ENCODE assay signal across 12 cellular contexts in genomic region chr11:126113963-126114362, GRCh38. TPM values are rescaled to one million over a fixed set of nuclear protein-coding genes. Genes with fewer than 3 reads are reported as not detected.
DNase-seq lines count a peak whose midpoint lies in the region; ATAC-seq and TF ChIP-seq lines count a peak whose summit lies in the region.
"Had no signal": no experiment of that assay in that cellular context is flagged by ENCODE, and none has a peak within 500 bp of the region (broad histone marks: within the 10 kb centered on the region; RNA-seq: fewer than 3 reads in every experiment).

No MANE protein-coding gene starts in this region.

- H3K4me3 ChIP-seq in A673 (ENCODE audit: low read depth, low read length, poor library complexity, severe bottlenecking) (no peak overlapping the region), PC-3 (ENCODE audit: low read length) (no peak overlapping the region; the same call in 1 of the 2 replicates), gastroesophageal sphincter (no peak overlapping the region), rectal smooth muscle tissue (ENCODE audit: low read length) (peak overlapping the region; percentile 32)
- H3K4me3 ChIP-seq in CD8-positive, alpha-beta T cell (ENCODE audit: low read depth, low read length) = no peak overlapping the region

- no peaks in the 10 kb centered on the region for H3K36me3 Mint-ChIP-seq in CD8-positive, alpha-beta T cell
- H3K36me3 Mint-ChIP-seq: natural killer cell had no signal

- intact Hi-C loops in A673 (cut with micrococcal nuclease; ENCODE audit: unreplicated experiment) (no loop called here), PC-3 (cut with micrococcal nuclease) (loop anchor here (1.0 to 10.0 kb wide), 4 partner anchors 22 to 189 kb away; no protein-coding TSS in a partner anchor)
- intact Hi-C loops in CD8-positive, alpha-beta T cell (cut with DNase I, micrococcal nuclease) = no loop called here

- H3K27me3 Mint-ChIP-seq in CD8-positive, alpha-beta T cell (ENCODE audit: low read depth) = no peaks in the 10 kb centered on the region
- H3K27me3 Mint-ChIP-seq: stimulated activated naive CD8-positive, alpha-beta T cell treated with anti-CD3 and anti-CD28 coated beads, Interleukin-15, Interleukin-2, amounts not matched to agents 100 ng/mL and 50 ng/mL, for 24 hours; T-helper 17 cell had no signal

- H3K4me1 Mint-ChIP-seq in CD8-positive, alpha-beta T cell (ENCODE audit: low read depth) = no peaks in the 10 kb centered on the region
- H3K4me1 Mint-ChIP-seq: natural killer cell had no signal

- no peaks in the 10 kb centered on the region for H4K20me1 ChIP-seq in PC-3 (ENCODE audit: low read length)

- H3K4me3 Mint-ChIP-seq in CD8-positive, alpha-beta T cell = no peak overlapping the region
- H3K4me3 Mint-ChIP-seq: natural killer cell; stimulated activated naive CD8-positive, alpha-beta T cell treated with anti-CD3 and anti-CD28 coated beads, Interleukin-15, Interleukin-2, amounts not matched to agents 100 ng/mL and 50 ng/mL, for 24 hours; T-helper 17 cell had no signal

- H3K4me2 ChIP-seq in PC-3 (ENCODE audit: low read length) = peak overlapping the region; percentile 69

- H3K36me3 ChIP-seq in A673 (ENCODE audit: insufficient read depth, low read length, poor library complexity, severe bottlenecking) (no peaks in the 10 kb centered on the region), PC-3 (ENCODE audit: low read depth, low read length) (no peaks in the 10 kb centered on the region), gastroesophageal sphincter (no peaks in the 10 kb centered on the region), rectal smooth muscle tissue (ENCODE audit: control insufficient read depth, insufficient read depth, low read length) (no peaks in the 10 kb centered on the region)
- H3K36me3 ChIP-seq in CD8-positive, alpha-beta T cell (ENCODE audit: insufficient read depth, low read length) = no peaks in the 10 kb centered on the region

- ATAC-seq in PC-3 = no peak
- ATAC-seq in gastroesophageal sphincter = no peak
- ATAC-seq in HG02852 (IDR thresholded peaks at IDR 0.05; ENCODE audit: unreplicated experiment) = no peak
- no peak for ATAC-seq in CD8-positive, alpha-beta T cell
- no peak for ATAC-seq in HG03196 (IDR thresholded peaks at IDR 0.05; ENCODE audit: unreplicated experiment)
- ATAC-seq: natural killer cell, T-helper 17 cell had no signal

- CTCF ChIA-PET in A673 (lab: Charles Lee) = interaction anchor here (0.6 kb wide), 1 partner anchor 174 kb away, joined by 11 read pairs; no protein-coding TSS in a partner anchor
- CTCF ChIA-PET in PC-3 (lab: Charles Lee) = interaction anchor here (0.6 to 1.0 kb wide), 7 partner anchors 9 to 197 kb away, joined by 3 to 6 read pairs (median 3); no protein-coding TSS in a partner anchor
- CTCF ChIA-PET in CD8-positive, alpha-beta T cell (lab: Charles Lee) = no interaction called here

- no peak for TF ChIP-seq POLR2A in gastroesophageal sphincter (IDR thresholded peaks at IDR 0.05)

- TF ChIP-seq EP300 in gastroesophageal sphincter (IDR thresholded peaks at IDR 0.05) = no peak

- peak overlapping the region; percentile 27 for H2AFZ ChIP-seq in PC-3 (ENCODE audit: low read length)

- H3K27me3 ChIP-seq in A673 (replicated peaks; ENCODE audit: insufficient read depth, low read depth, low read length, poor library complexity) (no peaks in the 10 kb centered on the region), PC-3 (ENCODE audit: low read length) (no peaks in the 10 kb centered on the region), gastroesophageal sphincter (no peaks in the 10 kb centered on the region), rectal smooth muscle tissue (ENCODE audit: control insufficient read depth, insufficient read depth, low read length) (no peaks in the 10 kb centered on the region)
- H3K27me3 ChIP-seq in CD8-positive, alpha-beta T cell (ENCODE audit: insufficient read depth, low read length) = no peaks in the 10 kb centered on the region

- H3K4me1 ChIP-seq in A673 (ENCODE audit: insufficient read depth, low read length, poor library complexity, severe bottlenecking) = peaks cover 41% of the 10 kb centered on the region
- H3K4me1 ChIP-seq in PC-3 (ENCODE audit: insufficient read depth, low read length) = peaks cover 53% of the 10 kb centered on the region
- peaks cover 22 to 75% (median 36%) of the 10 kb centered on the region in 3 donors for H3K4me1 ChIP-seq in gastroesophageal sphincter
- H3K4me1 ChIP-seq in rectal smooth muscle tissue (ENCODE audit: control insufficient read depth, insufficient read depth, low read length) = peaks cover 56% of the 10 kb centered on the region
- no peaks in the 10 kb centered on the region for H3K4me1 ChIP-seq in CD8-positive, alpha-beta T cell (ENCODE audit: insufficient read depth, low read length)

- H3K9me3 ChIP-seq in A673 (ENCODE audit: low read depth, low read length, poor library complexity, severe bottlenecking) = no peaks in the 10 kb centered on the region
- H3K9me3 ChIP-seq in PC-3 (ENCODE audit: low read length) = no peaks in the 10 kb centered on the region
- H3K9me3 ChIP-seq in gastroesophageal sphincter = no peaks in the 10 kb centered on the region
- H3K9me3 ChIP-seq in CD8-positive, alpha-beta T cell (ENCODE audit: low read length) = no peaks in the 10 kb centered on the region

- 34 to 67% methylated on average over 1 to 4 of the region's 4 CpGs for WGBS in gastroesophageal sphincter (ENCODE audit: low coverage in 1 of 2), 2 donors

- H3K9ac ChIP-seq in PC-3 (ENCODE audit: low read length) (no peak overlapping the region), rectal smooth muscle tissue (ENCODE audit: low read length) (no peak overlapping the region)

- no peak overlapping the region for H3K27ac Mint-ChIP-seq in CD8-positive, alpha-beta T cell
- H3K27ac Mint-ChIP-seq: natural killer cell; stimulated activated naive CD8-positive, alpha-beta T cell treated with anti-CD3 and anti-CD28 coated beads, Interleukin-15, Interleukin-2, amounts not matched to agents 100 ng/mL and 50 ng/mL, for 24 hours; T-helper 17 cell had no signal

- no peaks in the 10 kb centered on the region for H3K9me3 Mint-ChIP-seq in CD8-positive, alpha-beta T cell
- H3K9me3 Mint-ChIP-seq: natural killer cell; stimulated activated naive CD8-positive, alpha-beta T cell treated with anti-CD3 and anti-CD28 coated beads, Interleukin-15, Interleukin-2, amounts not matched to agents 100 ng/mL and 50 ng/mL, for 24 hours had no signal

- POLR2A ChIA-PET in A673 (lab: Charles Lee; ENCODE audit: low non-redundant PET) (no interaction called here), PC-3 (lab: Charles Lee; ENCODE audit: unreplicated experiment) (interaction anchor here (0.6 to 0.7 kb wide), 2 partner anchors 53 to 181 kb away, joined by 3 to 5 read pairs; no protein-coding TSS in a partner anchor)
- POLR2A ChIA-PET in CD8-positive, alpha-beta T cell (lab: Charles Lee) = no interaction called here

- TF ChIP-seq CTCF in A673 (conservative IDR thresholded peaks at IDR 0.05; ENCODE audit: low read depth, low read length) = no peak
- no peak for TF ChIP-seq CTCF in PC-3 (conservative IDR thresholded peaks at IDR 0.05; ENCODE audit: low read depth, low read length)
- no peak for TF ChIP-seq CTCF in gastroesophageal sphincter (IDR thresholded peaks at IDR 0.05)
- no peak for TF ChIP-seq CTCF in CD8-positive, alpha-beta T cell (IDR thresholded peaks at IDR 0.05)

- BruUV-seq in A673 (replicated peaks; lab: Mats Ljungman, UMichigan) = no TSS peak
- BruUV-seq in PC-3 (replicated peaks; lab: Mats Ljungman, UMichigan) = TSS peak; percentile 76

- H3K79me2 ChIP-seq in PC-3 (ENCODE audit: low read length) = no peaks in the 10 kb centered on the region

- no peaks in the 10 kb centered on the region for H3F3A ChIP-seq in PC-3 (ENCODE audit: low read length, unreplicated experiment)

- no peaks in the 10 kb centered on the region for H3K9me2 ChIP-seq in PC-3 (replicated peaks; ENCODE audit: low read length)

- no peak for DNase-seq in A673 (ENCODE audit: low spot score)
- no peak for DNase-seq in PC-3
- DNase-seq in mucosa of gallbladder (ENCODE audit: low spot score) = no peak
- no peak for DNase-seq in CD8-positive, alpha-beta T cell
- DNase-seq: natural killer cell, NCI-H187 treated with DMSO at 0.1 percent for 48 hours, T-helper 17 cell had no signal

- peak overlapping the region; percentile 32 for H3K27ac ChIP-seq in A673 (ENCODE audit: low read depth, low read length, poor library complexity, severe bottlenecking)
- H3K27ac ChIP-seq in PC-3 (ENCODE audit: low read length) = peak overlapping the region; percentile 59
- peak overlapping the region; percentile 85 to 88 (median 86) for H3K27ac ChIP-seq in gastroesophageal sphincter
- peak overlapping the region; percentile 79 for H3K27ac ChIP-seq in rectal smooth muscle tissue (ENCODE audit: low read depth, low read length)
- H3K27ac ChIP-seq in CD8-positive, alpha-beta T cell (ENCODE audit: low read depth, low read length) = no peak overlapping the region

RNA-seq across cellular contexts. Expression of gene CDON, which starts 51.3 kb away (rescaled TPM):
- total RNA-seq in A673 (2021) (25.3 and 31.0 TPM in 2 replicates), PC-3 (2014; rRNA removed) (4.4 and 10.1 TPM in 2 replicates), gastroesophageal sphincter (10 to 100 TPM; 14.2 to 40.9 (median 29.1) TPM), mucosa of gallbladder (25.8 TPM)
- total RNA-seq in CD8-positive, alpha-beta T cell = 1 to 10 TPM in 1 of 2 experiments, under 1 TPM in 1; 1.00 to 1.1 TPM
